In the genomic region with DNA sequence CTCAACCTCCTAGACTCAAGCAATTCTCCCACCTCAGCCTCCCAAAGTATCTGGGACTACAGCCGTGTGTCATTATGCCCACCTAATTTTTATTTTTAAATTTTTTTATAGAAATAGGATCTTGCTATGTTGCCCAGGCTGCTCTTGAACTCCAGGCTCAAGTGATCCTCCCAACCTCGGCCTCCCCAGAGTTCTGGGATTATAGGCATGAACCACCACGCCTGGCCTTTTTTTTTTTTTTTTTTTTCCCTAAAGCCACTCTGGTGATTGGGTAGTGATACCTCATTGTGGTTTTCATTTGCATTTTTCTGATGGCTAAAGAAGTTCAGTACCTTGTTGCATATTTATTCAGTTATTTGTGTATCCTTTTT, we compare ENCODE assay signal across 24 cellular contexts. TPM values are rescaled to one million over a fixed set of nuclear protein-coding genes. Genes with fewer than 3 reads are reported as not detected.
"Had no signal": no experiment of that assay in that cellular context is flagged by ENCODE, and none has a peak within 500 bp of the region (broad histone marks: within the 10 kb centered on the region; RNA-seq: fewer than 3 reads in every experiment).

No MANE protein-coding gene starts in this region.

- H3K9me3 Mint-ChIP-seq: activated B cell treated with CpG ODN at 0.5 μM for 24 hours; activated CD4-positive, alpha-beta memory T cell treated with anti-CD3 and anti-CD28 coated beads for 36 hours; activated CD4-positive, alpha-beta T cell treated with anti-CD3 and anti-CD28 coated beads, Interleukin-2, amount 10 ng/mL, durations not matched to agents 7 days and 5 days; activated naive CD4-positive, alpha-beta T cell treated with anti-CD3 and anti-CD28 coated beads, Interleukin-2, amount 10 ng/mL, durations not matched to agents 7 days and 5 days; activated naive CD8-positive, alpha-beta T cell treated with anti-CD3 and anti-CD28 coated beads for 36 hours; activated T-helper 17 cell treated with anti-CD3 and anti-CD28 coated beads, Interleukin-2, amount 50 U/mL, for 72 hours had no signal

- H3K27ac Mint-ChIP-seq: activated B cell treated with CpG ODN at 0.5 μM for 24 hours; activated CD4-positive, alpha-beta memory T cell treated with anti-CD3 and anti-CD28 coated beads for 36 hours; activated naive CD4-positive, alpha-beta T cell treated with anti-CD3 and anti-CD28 coated beads, Interleukin-2, amount 10 ng/mL, durations not matched to agents 7 days and 5 days; activated naive CD8-positive, alpha-beta T cell treated with anti-CD3 and anti-CD28 coated beads for 36 hours; activated T-helper 17 cell treated with anti-CD3 and anti-CD28 coated beads, Interleukin-2, amount 50 U/mL, for 72 hours had no signal

- H3K27me3 Mint-ChIP-seq: activated T-helper 17 cell treated with anti-CD3 and anti-CD28 coated beads, Interleukin-2, amount 50 U/mL, for 72 hours; T-helper 17 cell had no signal

- DNase-seq: activated B cell treated with CpG ODN at 0.5 μM for 24 hours; activated CD4-positive, alpha-beta memory T cell treated with anti-CD3 and anti-CD28 coated beads for 36 hours; activated CD4-positive, alpha-beta T cell treated with anti-CD3 and anti-CD28 coated beads, Interleukin-2, amount 10 ng/mL, durations not matched to agents 7 days and 5 days; activated CD8-positive, alpha-beta memory T cell treated with anti-CD3 and anti-CD28 coated beads for 24 hours; activated gamma-delta T cell; activated naive CD4-positive, alpha-beta T cell treated with anti-CD3 and anti-CD28 coated beads, Interleukin-2, amount 10 ng/mL, durations not matched to agents 7 days and 5 days; activated naive CD8-positive, alpha-beta T cell treated with anti-CD3 and anti-CD28 coated beads for 36 hours; activated T-cell treated with anti-CD3 and anti-CD28 coated beads for 4 hours; activated T-cell treated with anti-CD3 and anti-CD28 coated beads, Interleukin-2, amount 50 U/mL, for 48 hours; Kasumi-1; NCI-H1930; NCI-H2171; NCI-H2227 treated with DMSO at 0.1 percent for 48 hours; NCI-H446 treated with DMSO at 0.1 percent for 48 hours; NCI-H524 treated with DMSO at 0.1 percent for 48 hours; NCI-H82; NK-92 treated with Interleukin-12 subunit alpha and Interleukin-12 subunit beta, amount 100 ng/mL, for 24 hours; PC-3; SHP77 treated with DMSO at 0.1 percent for 48 hours; T-helper 17 cell; T-helper 9 cell had no signal

- H3K36me3 Mint-ChIP-seq: activated CD4-positive, alpha-beta memory T cell treated with anti-CD3 and anti-CD28 coated beads for 36 hours; activated naive CD4-positive, alpha-beta T cell treated with anti-CD3 and anti-CD28 coated beads, Interleukin-2, amount 10 ng/mL, durations not matched to agents 7 days and 5 days; activated naive CD8-positive, alpha-beta T cell treated with anti-CD3 and anti-CD28 coated beads for 36 hours had no signal

- ATAC-seq: activated T-helper 17 cell treated with anti-CD3 and anti-CD28 coated beads, Interleukin-2, amount 50 U/mL, for 72 hours; PC-3; T-helper 17 cell had no signal

RNA-seq across cellular contexts. Expression of gene CDR2L, which starts 1.2 kb away (rescaled TPM):
- total RNA-seq: activated B cell treated with CpG ODN at 0.5 μM for 24 hours had no signal

RNA-seq across cellular contexts. Expression of gene OTOP3, which starts 50.5 kb away (rescaled TPM):
- total RNA-seq: activated B cell treated with CpG ODN at 0.5 μM for 24 hours; activated CD4-positive, alpha-beta memory T cell treated with anti-CD3 and anti-CD28 coated beads for 36 hours; activated CD4-positive, alpha-beta T cell treated with anti-CD3 and anti-CD28 coated beads, Interleukin-2, amount 10 ng/mL, durations not matched to agents 7 days and 5 days; activated naive CD8-positive, alpha-beta T cell treated with anti-CD3 and anti-CD28 coated beads for 36 hours; activated T-helper 17 cell treated with anti-CD3 and anti-CD28 coated beads, Interleukin-2, amount 50 U/mL, for 72 hours; cardiac septum; cerebellum; PC-3; T-helper 17 cell had no signal
